20 cellular contexts compared by ENCODE assay signal in genomic region chr5:131947445-131947844, GRCh38. TPM values are rescaled to one million over a fixed set of nuclear protein-coding genes. Genes with fewer than 3 reads are reported as not detected.
A peak's percentile ranks its signal among the peaks of the same experiment; 100 is the strongest.
DNase-seq lines count a peak whose midpoint lies in the region; ATAC-seq and TF ChIP-seq lines count a peak whose summit lies in the region.
"Had no signal": no experiment of that assay in that cellular context is flagged by ENCODE, and none has a peak within 500 bp of the region (broad histone marks: within the 10 kb centered on the region; RNA-seq: fewer than 3 reads in every experiment).

No MANE protein-coding gene starts in this region.

- DNase-seq in DMS53 (lab: John Stamatoyannopoulos, UW): peak; percentile 84
- peak; percentile 68 for DNase-seq in NCI-H146 treated with DMSO at 0.1 percent for 48 hours (lab: John Stamatoyannopoulos, UW; ENCODE audit: unreplicated experiment)
- peak; percentile 47 for DNase-seq in PC-3
- DNase-seq in left lung: no peak
- DNase-seq in SKM-1 treated with dmso at 0.1 percent for 144 hours (lab: John Stamatoyannopoulos, UW; ENCODE audit: unreplicated experiment): no peak
- DNase-seq in GM23338 (ENCODE audit: low spot score): no peak
- DNase-seq: GF-D8, GOT3, Kasumi-1, NCI-H1105, NCI-H187 treated with DMSO at 0.1 percent for 48 hours, NCI-H446 treated with DMSO at 0.1 percent for 48 hours, NCI-H82, SW 1271, T-helper 2 cell had no signal

- no peak overlapping the region for H3K27ac Mint-ChIP-seq in GM23338

- H2AFZ ChIP-seq in PC-3 (ENCODE audit: low read length) (no peak overlapping the region), GM23338 (no peak overlapping the region)

- H3K4me3 Mint-ChIP-seq in GM23338: no peak overlapping the region

- no peaks in the 10 kb centered on the region for H3K9me2 ChIP-seq in PC-3 (replicated peaks; ENCODE audit: low read length)
- H3K9me2 ChIP-seq in GM23338 (ENCODE audit: insufficient read depth): no peaks in the 10 kb centered on the region

- no peaks in the 10 kb centered on the region for H4K20me1 ChIP-seq in PC-3 (ENCODE audit: low read length)
- no peaks in the 10 kb centered on the region for H4K20me1 ChIP-seq in GM23338 (replicated peaks; ENCODE audit: insufficient read depth)
- H4K20me1 ChIP-seq: BLaER1 treated with 17β-estradiol and CSF1 and Interleukin-3, amounts not matched to agents 10 nM and 100 nM had no signal

- TF ChIP-seq CTCF in PC-3 (conservative IDR thresholded peaks at IDR 0.05; ENCODE audit: low read depth, low read length) (no peak), left lung (IDR thresholded peaks at IDR 0.05) (no peak), GM23338 (conservative IDR thresholded peaks at IDR 0.05; ENCODE audit: low read depth in 2 of 2) (no peak)

- no peak overlapping the region for H3K9ac ChIP-seq in PC-3 (ENCODE audit: low read length)
- H3K9ac ChIP-seq: BLaER1 treated with 17β-estradiol and CSF1 and Interleukin-3, amounts not matched to agents 10 nM and 100 nM had no signal

- H3K27ac ChIP-seq in PC-3 (ENCODE audit: low read length) (no peak overlapping the region), left lung (no peak overlapping the region), GM23338 (ENCODE audit: low read depth) (no peak overlapping the region)
- H3K27ac ChIP-seq: BLaER1 treated with 17β-estradiol and CSF1 and Interleukin-3, amounts not matched to agents 10 nM and 100 nM; SJSA1 had no signal

- no peak overlapping the region for H3K4me3 ChIP-seq in PC-3 (ENCODE audit: low read length)
- H3K4me3 ChIP-seq in left lung: no peak overlapping the region
- H3K4me3 ChIP-seq in GM23338: no peak overlapping the region
- H3K4me3 ChIP-seq: BLaER1 treated with 17β-estradiol and CSF1 and Interleukin-3, amounts not matched to agents 10 nM and 100 nM; SJSA1 had no signal

- no peak overlapping the region for H3K4me2 ChIP-seq in PC-3 (ENCODE audit: low read length)
- H3K4me2 ChIP-seq in GM23338: no peak overlapping the region
- H3K4me2 ChIP-seq: BLaER1 treated with 17β-estradiol and CSF1 and Interleukin-3, amounts not matched to agents 10 nM and 100 nM had no signal

- H3K27me3 ChIP-seq in PC-3 (ENCODE audit: low read length) (no peaks in the 10 kb centered on the region), left lung (no peaks in the 10 kb centered on the region), GM23338 (ENCODE audit: insufficient read depth) (no peaks in the 10 kb centered on the region)
- H3K27me3 ChIP-seq: BLaER1 treated with 17β-estradiol and CSF1 and Interleukin-3, amounts not matched to agents 10 nM and 100 nM; SJSA1 had no signal

- ATAC-seq in PC-3: no peak
- peak; percentile 52 for ATAC-seq in left lung
- no peak for ATAC-seq in GM23338
- ATAC-seq in HG03196 (IDR thresholded peaks at IDR 0.05; ENCODE audit: unreplicated experiment): no peak
- ATAC-seq: HCT116 had no signal

- H3K36me3 ChIP-seq in PC-3 (ENCODE audit: low read depth, low read length) (no peaks in the 10 kb centered on the region), left lung (no peaks in the 10 kb centered on the region), GM23338 (ENCODE audit: insufficient read depth) (no peaks in the 10 kb centered on the region)
- H3K36me3 ChIP-seq: BLaER1 treated with 17β-estradiol and CSF1 and Interleukin-3, amounts not matched to agents 10 nM and 100 nM; SJSA1 had no signal

- H3K9me3 Mint-ChIP-seq in GM23338: no peaks in the 10 kb centered on the region

- H3K79me2 ChIP-seq in PC-3 (ENCODE audit: low read length) (no peaks in the 10 kb centered on the region), GM23338 (replicated peaks; ENCODE audit: insufficient read depth) (no peaks in the 10 kb centered on the region)

- H3K27me3 Mint-ChIP-seq in GM23338 (ENCODE audit: insufficient read depth, low read depth, poor library complexity): peaks cover 5% of the 10 kb centered on the region

- CTCF ChIA-PET in PC-3 (lab: Charles Lee): no interaction called here

- H3F3A ChIP-seq in PC-3 (ENCODE audit: low read length, unreplicated experiment) (no peaks in the 10 kb centered on the region), GM23338 (replicated peaks; ENCODE audit: low read depth) (no peaks in the 10 kb centered on the region)

- no peaks in the 10 kb centered on the region for H3K9me3 ChIP-seq in PC-3 (ENCODE audit: low read length)
- H3K9me3 ChIP-seq in left lung: no peaks in the 10 kb centered on the region
- H3K9me3 ChIP-seq: SJSA1 had no signal

- intact Hi-C loops in PC-3 (cut with micrococcal nuclease): no loop called here
- intact Hi-C loops in left lung (cut with DNase I): no loop called here

- no TSS peak for BruUV-seq in PC-3 (replicated peaks; lab: Mats Ljungman, UMichigan)

- no peaks in the 10 kb centered on the region for H3K36me3 Mint-ChIP-seq in GM23338 (ENCODE audit: low read depth)

- POLR2A ChIA-PET in PC-3 (lab: Charles Lee; ENCODE audit: unreplicated experiment): interaction anchor here (0.6 kb wide), 1 partner anchor 34 kb away, joined by 14 read pairs; no protein-coding TSS in a partner anchor

- H3K4me1 ChIP-seq in PC-3 (ENCODE audit: insufficient read depth, low read length): no peaks in the 10 kb centered on the region
- H3K4me1 ChIP-seq in left lung: no peaks in the 10 kb centered on the region
- no peaks in the 10 kb centered on the region for H3K4me1 ChIP-seq in GM23338 (ENCODE audit: insufficient read depth)
- H3K4me1 ChIP-seq: SJSA1 had no signal

- no peaks in the 10 kb centered on the region for H3K4me1 Mint-ChIP-seq in GM23338

TF ChIP-seq in GM23338, 12 proteins besides CTCF, POLR2A, EP300 and RAD21 (continues in another document):
- no peak for TF ChIP-seq ZNF331 (CRISPR knock-in tag; IDR thresholded peaks at IDR 0.05; ENCODE audit: low read depth)
- TF ChIP-seq POLR2AphosphoS5 (IDR thresholded peaks at IDR 0.05; ENCODE audit: low read depth): no peak
- TF ChIP-seq REST (IDR thresholded peaks at IDR 0.05; ENCODE audit: unreplicated experiment): no peak
- TF ChIP-seq STAT1 (IDR thresholded peaks at IDR 0.05; ENCODE audit: unreplicated experiment): no peak
- TF ChIP-seq ETS1 (IDR thresholded peaks at IDR 0.05): no peak
- no peak for TF ChIP-seq NANOG (IDR thresholded peaks at IDR 0.05; ENCODE audit: borderline replicate concordance)
- TF ChIP-seq EZH2phosphoT487 (IDR thresholded peaks at IDR 0.05; ENCODE audit: unreplicated experiment): no peak
- TF ChIP-seq JUNB (IDR thresholded peaks at IDR 0.05; ENCODE audit: unreplicated experiment): no peak

RNA-seq across cellular contexts. Expression of gene MEIKIN, which starts 2.0 kb away (rescaled TPM):
- total RNA-seq in PC-3 (2014; rRNA removed) (not detected in 2 replicates), left lung (1 to 10 TPM in 1 of 2 donors, under 1 TPM in 1; 0.85 to 1.5 TPM)
- total RNA-seq in GM23338 (2014; rRNA removed; shearing (Covaris generic)): not detected in 2 replicates
- not detected in 2 replicates for polyA plus RNA-seq in GM23338 (2016; fragmentation: Nextera tagmentation; extraction: Ambion mirVana)
- total RNA-seq: Daoy, SJSA1 had no signal

Comparison
In these comparisons a context has a peak if more than half of its experiments do, and no peak if none do; other contexts are left out.
1. DNase-seq: peak in DMS53 (single experiment), NCI-H146 treated with DMSO at 0.1 percent for 48 hours (single experiment) and PC-3 (single experiment); none in left lung (0 of 2), SKM-1 treated with dmso at 0.1 percent for 144 hours (single experiment) and GM23338 (single experiment).